Comparison of ENCODE assay signal across 19 cellular contexts in genomic region chr5:55225346-55225745, GRCh38. TPM values are rescaled to one million over a fixed set of nuclear protein-coding genes. Genes with fewer than 3 reads are reported as not detected.
DNase-seq lines count a peak whose midpoint lies in the region; ATAC-seq and TF ChIP-seq lines count a peak whose summit lies in the region.
"Had no signal": no experiment of that assay in that cellular context is flagged by ENCODE, and none has a peak within 500 bp of the region (broad histone marks: within the 10 kb centered on the region; RNA-seq: fewer than 3 reads in every experiment).

No MANE protein-coding gene starts in this region.

- peaks cover 8% of the 10 kb centered on the region for H3K36me3 Mint-ChIP-seq in activated CD4-positive, alpha-beta memory T cell treated with anti-CD3 and anti-CD28 coated beads, Interleukin-2, amount 10 ng/mL, durations not matched to agents 7 days and 5 days (ENCODE audit: low read depth)
- H3K36me3 Mint-ChIP-seq in activated CD4-positive, alpha-beta memory T cell treated with anti-CD3 and anti-CD28 coated beads for 36 hours: no peaks in the 10 kb centered on the region
- H3K36me3 Mint-ChIP-seq in GM23338 (ENCODE audit: low read depth) (no peaks in the 10 kb centered on the region), brain (no peaks in the 10 kb centered on the region), natural killer cell (no peaks in the 10 kb centered on the region)
- H3K36me3 Mint-ChIP-seq: CD8-positive, alpha-beta memory T cell had no signal

- POLR2A ChIA-PET in activated CD4-positive, alpha-beta memory T cell treated with anti-CD3 and anti-CD28 coated beads, Interleukin-2, amount 10 ng/mL, durations not matched to agents 7 days and 5 days (lab: Charles Lee): no interaction called here
- POLR2A ChIA-PET in activated CD4-positive, alpha-beta memory T cell treated with anti-CD3 and anti-CD28 coated beads for 36 hours (lab: Charles Lee): no interaction called here

- peaks cover 87% of the 10 kb centered on the region for H3K27me3 Mint-ChIP-seq in activated CD4-positive, alpha-beta memory T cell treated with anti-CD3 and anti-CD28 coated beads, Interleukin-2, amount 10 ng/mL, durations not matched to agents 7 days and 5 days
- peaks cover 84% of the 10 kb centered on the region for H3K27me3 Mint-ChIP-seq in activated CD4-positive, alpha-beta memory T cell treated with anti-CD3 and anti-CD28 coated beads for 36 hours
- H3K27me3 Mint-ChIP-seq in GM23338 (ENCODE audit: insufficient read depth, low read depth, poor library complexity): peaks cover 97% of the 10 kb centered on the region
- peaks cover 99% of the 10 kb centered on the region for H3K27me3 Mint-ChIP-seq in brain
- H3K27me3 Mint-ChIP-seq in natural killer cell (ENCODE audit: low read depth in 2 of 2): peaks cover 77 to 82% of the 10 kb centered on the region in 2 donors

- no peak overlapping the region for H2AFZ ChIP-seq in GM23338

- H3K9me3 Mint-ChIP-seq in activated CD4-positive, alpha-beta memory T cell treated with anti-CD3 and anti-CD28 coated beads, Interleukin-2, amount 10 ng/mL, durations not matched to agents 7 days and 5 days: no peaks in the 10 kb centered on the region
- no peaks in the 10 kb centered on the region for H3K9me3 Mint-ChIP-seq in activated CD4-positive, alpha-beta memory T cell treated with anti-CD3 and anti-CD28 coated beads for 36 hours
- H3K9me3 Mint-ChIP-seq in GM23338 (peaks cover 5% of the 10 kb centered on the region; the same call in 2 of the 3 replicates), brain (peaks cover 0 to 16% (median 15%) of the 10 kb centered on the region in 5 experiments), natural killer cell (no peaks in the 10 kb centered on the region)
- H3K9me3 Mint-ChIP-seq: CD8-positive, alpha-beta memory T cell had no signal

- H3F3A ChIP-seq in GM23338 (replicated peaks; ENCODE audit: low read depth): peaks cover 13% of the 10 kb centered on the region

- H3K27me3 ChIP-seq in GM23338 (ENCODE audit: insufficient read depth): peaks cover 100% of the 10 kb centered on the region

- no peak overlapping the region for H3K4me3 ChIP-seq in GM23338
- H3K4me3 ChIP-seq: BLaER1, GM12878 had no signal

- no peak overlapping the region for H3K27ac Mint-ChIP-seq in activated CD4-positive, alpha-beta memory T cell treated with anti-CD3 and anti-CD28 coated beads, Interleukin-2, amount 10 ng/mL, durations not matched to agents 7 days and 5 days
- no peak overlapping the region for H3K27ac Mint-ChIP-seq in activated CD4-positive, alpha-beta memory T cell treated with anti-CD3 and anti-CD28 coated beads for 36 hours
- H3K27ac Mint-ChIP-seq in GM23338 (no peak overlapping the region), brain (no peak overlapping the region), natural killer cell (no peak overlapping the region)
- H3K27ac Mint-ChIP-seq: CD8-positive, alpha-beta memory T cell had no signal

- peaks cover 20% of the 10 kb centered on the region for H3K4me1 ChIP-seq in GM23338 (ENCODE audit: insufficient read depth)

- intact Hi-C loops in activated CD4-positive, alpha-beta memory T cell treated with anti-CD3 and anti-CD28 coated beads for 36 hours (cut with micrococcal nuclease): loop anchor here (5.0 kb wide), 1 partner anchor 467 kb away; no protein-coding TSS in a partner anchor
- intact Hi-C loops in natural killer cell (cut with micrococcal nuclease): no loop called here

- H3K4me1 Mint-ChIP-seq in activated CD4-positive, alpha-beta memory T cell treated with anti-CD3 and anti-CD28 coated beads, Interleukin-2, amount 10 ng/mL, durations not matched to agents 7 days and 5 days: peaks cover 41% of the 10 kb centered on the region
- peaks cover 26% of the 10 kb centered on the region for H3K4me1 Mint-ChIP-seq in activated CD4-positive, alpha-beta memory T cell treated with anti-CD3 and anti-CD28 coated beads for 36 hours (ENCODE audit: low read depth)
- peaks cover 28% of the 10 kb centered on the region for H3K4me1 Mint-ChIP-seq in GM23338
- peaks cover 33% of the 10 kb centered on the region for H3K4me1 Mint-ChIP-seq in brain
- peaks cover 24 to 30% of the 10 kb centered on the region in 2 donors for H3K4me1 Mint-ChIP-seq in natural killer cell

- ATAC-seq in GM23338: no peak
- no peak for ATAC-seq in natural killer cell
- ATAC-seq in omental fat pad (ENCODE audit: low FRiP score): no peak
- ATAC-seq: GM12878 had no signal

- peak overlapping the region; percentile 21 for H3K4me3 Mint-ChIP-seq in activated CD4-positive, alpha-beta memory T cell treated with anti-CD3 and anti-CD28 coated beads, Interleukin-2, amount 10 ng/mL, durations not matched to agents 7 days and 5 days
- H3K4me3 Mint-ChIP-seq in activated CD4-positive, alpha-beta memory T cell treated with anti-CD3 and anti-CD28 coated beads for 36 hours: no peak overlapping the region
- H3K4me3 Mint-ChIP-seq in GM23338: peak overlapping the region; percentile 36; the same call in 1 of the 3 replicates
- H3K4me3 Mint-ChIP-seq in brain: peak overlapping the region in 3 of 5 experiments; percentile 54 to 73 (median 55)
- peak overlapping the region; percentile 55 for H3K4me3 Mint-ChIP-seq in natural killer cell

- H3K9me2 ChIP-seq in GM23338 (ENCODE audit: insufficient read depth): no peaks in the 10 kb centered on the region

- H3K4me2 ChIP-seq in GM23338: no peak overlapping the region
- H3K4me2 ChIP-seq: BLaER1 had no signal

- H3K79me2 ChIP-seq in GM23338 (replicated peaks; ENCODE audit: insufficient read depth): no peaks in the 10 kb centered on the region

- H3K36me3 ChIP-seq in GM23338 (ENCODE audit: insufficient read depth): no peaks in the 10 kb centered on the region

- TF ChIP-seq CTCF in GM23338 (conservative IDR thresholded peaks at IDR 0.05; ENCODE audit: low read depth in 2 of 2) (no peak), brain (conservative IDR thresholded peaks at IDR 0.05) (no peak), natural killer cell (IDR thresholded peaks at IDR 0.05) (no peak), omental fat pad (IDR thresholded peaks at IDR 0.05) (no peak)

- peaks cover 47% of the 10 kb centered on the region for H4K20me1 ChIP-seq in GM23338 (replicated peaks; ENCODE audit: insufficient read depth)

- H3K27ac ChIP-seq in GM23338 (ENCODE audit: low read depth): no peak overlapping the region
- H3K27ac ChIP-seq: BLaER1 had no signal

- DNase-seq in activated CD4-positive, alpha-beta memory T cell treated with anti-CD3 and anti-CD28 coated beads, Interleukin-2, amount 10 ng/mL, durations not matched to agents 7 days and 5 days: no peak
- DNase-seq in activated CD4-positive, alpha-beta memory T cell treated with anti-CD3 and anti-CD28 coated beads for 36 hours: no peak
- DNase-seq in GM23338 (ENCODE audit: low spot score): no peak
- DNase-seq in natural killer cell: no peak
- no peak for DNase-seq in omental fat pad (ENCODE audit: low spot score)
- no peak for DNase-seq in stimulated activated naive CD4-positive, alpha-beta T cell treated with Interleukin-2 at 50 U/mL for 16 hours (lab: John Stamatoyannopoulos, UW)
- DNase-seq in occipital lobe (lab: John Stamatoyannopoulos, UW): no peak
- DNase-seq: 8988T; CD8-positive, alpha-beta memory T cell; DND-41; MM.1S; NCI-H1105; NCI-H1694 treated with DMSO at 0.1 percent for 48 hours; NCI-H2107 had no signal

- CTCF ChIA-PET in activated CD4-positive, alpha-beta memory T cell treated with anti-CD3 and anti-CD28 coated beads, Interleukin-2, amount 10 ng/mL, durations not matched to agents 7 days and 5 days (lab: Charles Lee): interaction anchor here (1.1 to 4.1 kb wide), 3 partner anchors 9 to 19 kb away, joined by 3 to 19 read pairs (median 6); partner anchors contain the start of gene CCNO
- CTCF ChIA-PET in activated CD4-positive, alpha-beta memory T cell treated with anti-CD3 and anti-CD28 coated beads for 36 hours (lab: Charles Lee): interaction anchor here (0.9 to 3.9 kb wide), 4 partner anchors 8 to 82 kb away, joined by 3 to 16 read pairs (median 10); partner anchors contain the start of genes CCNO, DHX29 and MTREX

RNA-seq across cellular contexts. Expression of gene MCIDAS, which starts 1.8 kb away (rescaled TPM):
- not detected for total RNA-seq in activated CD4-positive, alpha-beta memory T cell treated with anti-CD3 and anti-CD28 coated beads, Interleukin-2, amount 10 ng/mL, durations not matched to agents 7 days and 5 days
- not detected for total RNA-seq in activated CD4-positive, alpha-beta memory T cell treated with anti-CD3 and anti-CD28 coated beads for 36 hours
- total RNA-seq in GM23338 (2014; rRNA removed; shearing (Covaris generic)): 0.12 TPM in 1 of 2 replicates, not detected in the other
- not detected in 2 replicates for polyA plus RNA-seq in GM23338 (2016; fragmentation: Nextera tagmentation; extraction: Ambion mirVana)
- 1.4 TPM for polyA plus RNA-seq in brain (ENCODE audit: insufficient read depth, low read depth, low replicate concordance)
- not detected for total RNA-seq in natural killer cell
- total RNA-seq in omental fat pad: not detected
- not detected for total RNA-seq in occipital lobe
- total RNA-seq: CD8-positive, alpha-beta memory T cell; GM12878 had no signal
- polyA plus RNA-seq: CD8-positive, alpha-beta memory T cell; GM12878 had no signal

RNA-seq across cellular contexts. Expression of gene CCNO, which starts 8.1 kb away (rescaled TPM):
- under 1 TPM in 1 of 2 experiments, not detected in 1; 0.15 TPM for total RNA-seq in activated CD4-positive, alpha-beta memory T cell treated with anti-CD3 and anti-CD28 coated beads, Interleukin-2, amount 10 ng/mL, durations not matched to agents 7 days and 5 days
- total RNA-seq in activated CD4-positive, alpha-beta memory T cell treated with anti-CD3 and anti-CD28 coated beads for 36 hours: not detected
- not detected in 2 replicates for total RNA-seq in GM23338 (2014; rRNA removed; shearing (Covaris generic))
- polyA plus RNA-seq in GM23338 (2016; fragmentation: Nextera tagmentation; extraction: Ambion mirVana) (0.21 TPM in 1 of 2 replicates, not detected in the other), brain (ENCODE audit: insufficient read depth, low read depth, low replicate concordance) (7.5 TPM)
- total RNA-seq in natural killer cell (not detected), omental fat pad (not detected), occipital lobe (0.16 TPM)
- total RNA-seq: GM12878 had no signal

RNA-seq across cellular contexts. Expression of gene CDC20B, which starts 52.4 kb away (rescaled TPM):
- under 1 TPM; 0.13 to 0.18 TPM for total RNA-seq in activated CD4-positive, alpha-beta memory T cell treated with anti-CD3 and anti-CD28 coated beads, Interleukin-2, amount 10 ng/mL, durations not matched to agents 7 days and 5 days
- total RNA-seq in activated CD4-positive, alpha-beta memory T cell treated with anti-CD3 and anti-CD28 coated beads for 36 hours: not detected
- total RNA-seq in GM23338 (2014; rRNA removed; shearing (Covaris generic)): not detected in 2 replicates
- polyA plus RNA-seq in GM23338 (2016; fragmentation: Nextera tagmentation; extraction: Ambion mirVana) (not detected in 2 replicates), brain (ENCODE audit: insufficient read depth, low read depth, low replicate concordance) (0.15 TPM)
- total RNA-seq in natural killer cell (not detected), omental fat pad (not detected), occipital lobe (0.78 TPM)
- total RNA-seq: GM12878, H4, HT-29 had no signal
- polyA plus RNA-seq: CD8-positive, alpha-beta memory T cell had no signal
